ENCODE assay signal across 10 cellular contexts in genomic region chrX:17082831-17083230, GRCh38.
DNase-seq lines count a peak whose midpoint lies in the region; ATAC-seq and TF ChIP-seq lines count a peak whose summit lies in the region.
"Had no signal": no experiment of that assay in that cellular context is flagged by ENCODE, and none has a peak within 500 bp of the region (broad histone marks: within the 10 kb centered on the region; RNA-seq: fewer than 3 reads in every experiment).

No MANE protein-coding gene starts in this region.

- DNase-seq in DMS114 treated with DMSO at 0.1 percent for 48 hours (lab: John Stamatoyannopoulos, UW; ENCODE audit: unreplicated experiment) (peak; percentile 2), iPS-NIHi7 (ENCODE audit: extremely low spot score) (peak; percentile 51), left colon (no peak), spleen (no peak), COLO668 (lab: John Stamatoyannopoulos, UW; ENCODE audit: unreplicated experiment) (no peak)
- DNase-seq: Peyer's patch had no signal

- no peaks in the 10 kb centered on the region for H3K9me3 ChIP-seq in spleen
- H3K9me3 ChIP-seq: Peyer's patch had no signal

- TF ChIP-seq POLR2A in spleen (IDR thresholded peaks at IDR 0.05), result no peak

- intact Hi-C loops in left colon (cut with DNase I, micrococcal nuclease) (no loop called here), spleen (cut with DNase I; ENCODE audit: low total_unique reads) (no loop called here)

- 42 to 66% (median 48%) methylated on average over 6 to 7 of the region's 7 CpGs for WGBS in spleen, 5 donors

- no peaks in the 10 kb centered on the region for H3K27me3 ChIP-seq in spleen (replicated peaks in 1 of 7)
- H3K27me3 ChIP-seq: Peyer's patch had no signal

- no peak overlapping the region for H3K4me3 ChIP-seq in spleen
- H3K4me3 ChIP-seq: Peyer's patch had no signal

- no peaks in the 10 kb centered on the region for H3K4me1 ChIP-seq in spleen
- H3K4me1 ChIP-seq: Peyer's patch had no signal

- TF ChIP-seq CTCF in LNCAP (IDR thresholded peaks at IDR 0.05), result peak; percentile 33; the same call in 1 of the 2 replicates
- TF ChIP-seq CTCF in spleen (IDR thresholded peaks at IDR 0.05 in 8 of 11, conservative IDR thresholded peaks at IDR 0.05 in 3 of 11), result no peak

- ATAC-seq in SK-N-SH treated with all-trans-retinoic acid at 6 μM for 48 hours, result peak; percentile 56
- no peak for ATAC-seq in left colon
- no peak for ATAC-seq in GM21576 (IDR thresholded peaks at IDR 0.05; ENCODE audit: unreplicated experiment)
- ATAC-seq: sciatic nerve had no signal

- peaks cover 0 to 1% (median 0%) of the 10 kb centered on the region in 6 donors for H3K36me3 ChIP-seq in spleen
- H3K36me3 ChIP-seq: Peyer's patch had no signal

- H3K27ac ChIP-seq in spleen, result no peak overlapping the region
- H3K27ac ChIP-seq: Peyer's patch had no signal

TF ChIP-seq in SK-N-SH treated with all-trans-retinoic acid at 6 μM for 48 hours, 23 proteins besides CTCF, POLR2A, EP300 and RAD21:
- TF ChIP-seq ZC3H10 (CRISPR knock-in tag; IDR thresholded peaks at IDR 0.05), result no peak
- TF ChIP-seq, protein P1, sequence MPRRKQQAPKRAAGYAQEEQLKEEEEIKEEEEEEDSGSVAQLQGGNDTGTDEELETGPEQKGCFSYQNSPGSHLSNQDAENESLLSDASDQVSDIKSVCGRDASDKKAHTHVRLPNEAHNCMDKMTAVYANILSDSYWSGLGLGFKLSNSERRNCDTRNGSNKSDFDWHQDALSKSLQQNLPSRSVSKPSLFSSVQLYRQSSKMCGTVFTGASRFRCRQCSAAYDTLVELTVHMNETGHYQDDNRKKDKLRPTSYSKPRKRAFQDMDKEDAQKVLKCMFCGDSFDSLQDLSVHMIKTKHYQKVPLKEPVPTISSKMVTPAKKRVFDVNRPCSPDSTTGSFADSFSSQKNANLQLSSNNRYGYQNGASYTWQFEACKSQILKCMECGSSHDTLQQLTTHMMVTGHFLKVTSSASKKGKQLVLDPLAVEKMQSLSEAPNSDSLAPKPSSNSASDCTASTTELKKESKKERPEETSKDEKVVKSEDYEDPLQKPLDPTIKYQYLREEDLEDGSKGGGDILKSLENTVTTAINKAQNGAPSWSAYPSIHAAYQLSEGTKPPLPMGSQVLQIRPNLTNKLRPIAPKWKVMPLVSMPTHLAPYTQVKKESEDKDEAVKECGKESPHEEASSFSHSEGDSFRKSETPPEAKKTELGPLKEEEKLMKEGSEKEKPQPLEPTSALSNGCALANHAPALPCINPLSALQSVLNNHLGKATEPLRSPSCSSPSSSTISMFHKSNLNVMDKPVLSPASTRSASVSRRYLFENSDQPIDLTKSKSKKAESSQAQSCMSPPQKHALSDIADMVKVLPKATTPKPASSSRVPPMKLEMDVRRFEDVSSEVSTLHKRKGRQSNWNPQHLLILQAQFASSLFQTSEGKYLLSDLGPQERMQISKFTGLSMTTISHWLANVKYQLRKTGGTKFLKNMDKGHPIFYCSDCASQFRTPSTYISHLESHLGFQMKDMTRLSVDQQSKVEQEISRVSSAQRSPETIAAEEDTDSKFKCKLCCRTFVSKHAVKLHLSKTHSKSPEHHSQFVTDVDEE (CRISPR knock-in tag; IDR thresholded peaks at IDR 0.05), result no peak
- TF ChIP-seq, protein P2, sequence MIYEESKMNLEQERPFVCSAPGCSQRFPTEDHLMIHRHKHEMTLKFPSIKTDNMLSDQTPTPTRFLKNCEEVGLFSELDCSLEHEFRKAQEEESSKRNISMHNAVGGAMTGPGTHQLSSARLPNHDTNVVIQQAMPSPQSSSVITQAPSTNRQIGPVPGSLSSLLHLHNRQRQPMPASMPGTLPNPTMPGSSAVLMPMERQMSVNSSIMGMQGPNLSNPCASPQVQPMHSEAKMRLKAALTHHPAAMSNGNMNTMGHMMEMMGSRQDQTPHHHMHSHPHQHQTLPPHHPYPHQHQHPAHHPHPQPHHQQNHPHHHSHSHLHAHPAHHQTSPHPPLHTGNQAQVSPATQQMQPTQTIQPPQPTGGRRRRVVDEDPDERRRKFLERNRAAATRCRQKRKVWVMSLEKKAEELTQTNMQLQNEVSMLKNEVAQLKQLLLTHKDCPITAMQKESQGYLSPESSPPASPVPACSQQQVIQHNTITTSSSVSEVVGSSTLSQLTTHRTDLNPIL (CRISPR knock-in tag; IDR thresholded peaks at IDR 0.05; ENCODE audit: low read depth), result no peak

Comparison
In these comparisons a context has a peak if more than half of its experiments do, and no peak if none do; other contexts are left out.
1. DNase-seq: peak in DMS114 treated with DMSO at 0.1 percent for 48 hours (single experiment) and iPS-NIHi7 (single experiment); none in left colon (0 of 2), spleen (single experiment) and COLO668 (single experiment).